1 cellular context compared by ENCODE assay signal in genomic region chr11:8839957-8840945, GRCh38.
TF ChIP-seq lines count a peak whose summit lies in the region.

No MANE protein-coding gene starts in this region.

TF ChIP-seq in GM23338, 12 proteins besides CTCF, POLR2A, EP300 and RAD21 (continued from another document):
- TF ChIP-seq, protein P1, sequence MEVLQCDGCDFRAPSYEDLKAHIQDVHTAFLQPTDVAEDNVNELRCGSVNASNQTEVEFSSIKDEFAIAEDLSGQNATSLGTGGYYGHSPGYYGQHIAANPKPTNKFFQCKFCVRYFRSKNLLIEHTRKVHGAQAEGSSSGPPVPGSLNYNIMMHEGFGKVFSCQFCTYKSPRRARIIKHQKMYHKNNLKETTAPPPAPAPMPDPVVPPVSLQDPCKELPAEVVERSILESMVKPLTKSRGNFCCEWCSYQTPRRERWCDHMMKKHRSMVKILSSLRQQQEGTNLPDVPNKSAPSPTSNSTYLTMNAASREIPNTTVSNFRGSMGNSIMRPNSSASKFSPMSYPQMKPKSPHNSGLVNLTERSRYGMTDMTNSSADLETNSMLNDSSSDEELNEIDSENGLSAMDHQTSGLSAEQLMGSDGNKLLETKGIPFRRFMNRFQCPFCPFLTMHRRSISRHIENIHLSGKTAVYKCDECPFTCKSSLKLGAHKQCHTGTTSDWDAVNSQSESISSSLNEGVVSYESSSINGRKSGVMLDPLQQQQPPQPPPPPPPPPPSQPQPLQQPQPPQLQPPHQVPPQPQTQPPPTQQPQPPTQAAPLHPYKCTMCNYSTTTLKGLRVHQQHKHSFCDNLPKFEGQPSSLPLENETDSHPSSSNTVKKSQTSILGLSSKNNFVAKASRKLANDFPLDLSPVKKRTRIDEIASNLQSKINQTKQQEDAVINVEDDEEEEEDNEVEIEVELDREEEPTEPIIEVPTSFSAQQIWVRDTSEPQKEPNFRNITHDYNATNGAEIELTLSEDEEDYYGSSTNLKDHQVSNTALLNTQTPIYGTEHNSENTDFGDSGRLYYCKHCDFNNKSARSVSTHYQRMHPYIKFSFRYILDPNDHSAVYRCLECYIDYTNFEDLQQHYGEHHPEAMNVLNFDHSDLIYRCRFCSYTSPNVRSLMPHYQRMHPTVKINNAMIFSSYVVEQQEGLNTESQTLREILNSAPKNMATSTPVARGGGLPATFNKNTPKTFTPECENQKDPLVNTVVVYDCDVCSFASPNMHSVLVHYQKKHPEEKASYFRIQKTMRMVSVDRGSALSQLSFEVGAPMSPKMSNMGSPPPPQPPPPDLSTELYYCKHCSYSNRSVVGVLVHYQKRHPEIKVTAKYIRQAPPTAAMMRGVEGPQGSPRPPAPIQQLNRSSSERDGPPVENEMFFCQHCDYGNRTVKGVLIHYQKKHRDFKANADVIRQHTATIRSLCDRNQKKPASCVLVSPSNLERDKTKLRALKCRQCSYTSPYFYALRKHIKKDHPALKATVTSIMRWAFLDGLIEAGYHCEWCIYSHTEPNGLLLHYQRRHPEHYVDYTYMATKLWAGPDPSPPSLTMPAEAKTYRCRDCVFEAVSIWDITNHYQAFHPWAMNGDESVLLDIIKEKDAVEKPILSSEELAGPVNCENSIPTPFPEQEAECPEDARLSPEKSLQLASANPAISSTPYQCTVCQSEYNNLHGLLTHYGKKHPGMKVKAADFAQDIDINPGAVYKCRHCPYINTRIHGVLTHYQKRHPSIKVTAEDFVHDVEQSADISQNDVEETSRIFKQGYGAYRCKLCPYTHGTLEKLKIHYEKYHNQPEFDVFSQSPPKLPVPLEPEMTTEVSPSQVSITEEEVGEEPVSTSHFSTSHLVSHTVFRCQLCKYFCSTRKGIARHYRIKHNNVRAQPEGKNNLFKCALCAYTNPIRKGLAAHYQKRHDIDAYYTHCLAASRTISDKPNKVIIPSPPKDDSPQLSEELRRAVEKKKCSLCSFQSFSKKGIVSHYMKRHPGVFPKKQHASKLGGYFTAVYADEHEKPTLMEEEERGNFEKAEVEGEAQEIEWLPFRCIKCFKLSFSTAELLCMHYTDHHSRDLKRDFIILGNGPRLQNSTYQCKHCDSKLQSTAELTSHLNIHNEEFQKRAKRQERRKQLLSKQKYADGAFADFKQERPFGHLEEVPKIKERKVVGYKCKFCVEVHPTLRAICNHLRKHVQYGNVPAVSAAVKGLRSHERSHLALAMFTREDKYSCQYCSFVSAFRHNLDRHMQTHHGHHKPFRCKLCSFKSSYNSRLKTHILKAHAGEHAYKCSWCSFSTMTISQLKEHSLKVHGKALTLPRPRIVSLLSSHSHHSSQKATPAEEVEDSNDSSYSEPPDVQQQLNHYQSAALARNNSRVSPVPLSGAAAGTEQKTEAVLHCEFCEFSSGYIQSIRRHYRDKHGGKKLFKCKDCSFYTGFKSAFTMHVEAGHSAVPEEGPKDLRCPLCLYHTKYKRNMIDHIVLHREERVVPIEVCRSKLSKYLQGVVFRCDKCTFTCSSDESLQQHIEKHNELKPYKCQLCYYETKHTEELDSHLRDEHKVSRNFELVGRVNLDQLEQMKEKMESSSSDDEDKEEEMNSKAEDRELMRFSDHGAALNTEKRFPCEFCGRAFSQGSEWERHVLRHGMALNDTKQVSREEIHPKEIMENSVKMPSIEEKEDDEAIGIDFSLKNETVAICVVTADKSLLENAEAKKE (CRISPR knock-in tag; IDR thresholded peaks at IDR 0.05), result no peak
- no peak for TF ChIP-seq POLR2AphosphoS5 (IDR thresholded peaks at IDR 0.05; ENCODE audit: low read depth)
- TF ChIP-seq ZNF331 (CRISPR knock-in tag; IDR thresholded peaks at IDR 0.05; ENCODE audit: low read depth), result no peak
- no peak for TF ChIP-seq EZH2phosphoT487 (IDR thresholded peaks at IDR 0.05; ENCODE audit: unreplicated experiment)
- TF ChIP-seq CREB1 (CRISPR knock-in tag; IDR thresholded peaks at IDR 0.05; ENCODE audit: low read depth), result no peak
- no peak for TF ChIP-seq NANOG (IDR thresholded peaks at IDR 0.05; ENCODE audit: borderline replicate concordance)
